In the genomic region with DNA sequence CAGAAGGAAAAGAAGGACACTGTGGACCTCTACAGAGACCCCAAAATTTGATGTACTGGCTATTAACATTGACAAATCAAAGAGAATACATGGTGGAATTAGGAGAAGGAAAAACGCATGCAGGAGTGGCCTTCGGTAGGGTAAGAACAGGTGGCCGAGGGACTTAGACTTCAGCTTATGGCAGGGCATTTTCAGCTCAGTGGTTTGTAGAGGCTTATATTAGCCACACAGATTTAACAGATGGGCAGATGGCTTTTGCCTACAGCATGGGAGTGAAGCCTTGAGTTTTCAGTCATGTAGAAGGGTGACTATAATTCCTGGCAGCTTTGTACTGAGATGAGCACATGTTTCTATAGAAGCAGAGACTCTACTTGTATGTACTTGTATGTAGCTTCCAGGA, we compare ENCODE assay signal across 20 cellular contexts.
"Had no signal": no experiment of that assay in that cellular context is flagged by ENCODE, and none has a peak within 500 bp of the region (broad histone marks: within the 10 kb centered on the region; RNA-seq: fewer than 3 reads in every experiment).

No MANE protein-coding gene starts in this region.

- H3K9me3 ChIP-seq: left lung, lower lobe of right lung, right lobe of liver, thoracic aorta, upper lobe of left lung, vagina had no signal

- H3K27ac ChIP-seq: esophagus muscularis mucosa, left lung, lower lobe of right lung, right lobe of liver, skin epidermis, thoracic aorta, upper lobe of left lung, vagina had no signal

- FAIRE-seq: bronchial epithelial cell, islet of Langerhans had no signal

- H3K27me3 ChIP-seq: esophagus muscularis mucosa, left lung, right lobe of liver, upper lobe of left lung, vagina had no signal

- DNase-seq: activated CD4-positive, alpha-beta T cell treated with anti-CD3 and anti-CD28 coated beads for 4 hours; activated CD4-positive, alpha-beta T cell treated with anti-CD3 and anti-CD28 coated beads, Interleukin-2, amount 50 U/mL, for 4 hours; activated effector memory CD4-positive, alpha-beta T cell treated with Interleukin-2 at 50 U/mL for 16 hours; activated naive CD4-positive, alpha-beta T cell treated with Interleukin-2 at 50 U/mL for 16 hours; anterior cingulate cortex; endodermal cell; foreskin melanocyte; left lung; lower lobe of right lung; mesenchymal stem cell; right lobe of liver; stimulated activated CD4-positive, alpha-beta T cell treated with anti-CD3 and anti-CD28 coated beads, Interleukin-4, amount 100 ng/mL, for 24 hours; upper lobe of left lung had no signal

- H3K36me3 ChIP-seq: esophagus muscularis mucosa, left lung, lower lobe of right lung, right lobe of liver, thoracic aorta, upper lobe of left lung, vagina had no signal

- ATAC-seq: left lung; lower lobe of right lung; right lobe of liver; stimulated activated effector memory CD8-positive, alpha-beta T cell treated with anti-CD3 and anti-CD28 coated beads, Interleukin-12 subunit alpha, Interleukin-12 subunit beta, amount 100 ng/mL, for 72 hours had no signal

- H3K4me3 ChIP-seq: esophagus muscularis mucosa, left lung, lower lobe of right lung, right lobe of liver, skin epidermis, thoracic aorta, upper lobe of left lung, vagina had no signal
